1 cellular context compared by ENCODE assay signal in genomic region chr2:83585250-83585649, GRCh38.
TF ChIP-seq lines count a peak whose summit lies in the region.

No MANE protein-coding gene starts in this region.

TF ChIP-seq in SK-N-SH, 30 proteins besides CTCF, POLR2A, EP300 and RAD21:
- TF ChIP-seq PBX3 (IDR thresholded peaks at IDR 0.05) (no peak), TEAD4 (IDR thresholded peaks at IDR 0.05; ENCODE audit: borderline replicate concordance, insufficient read depth) (no peak), NFIC (IDR thresholded peaks at IDR 0.05; ENCODE audit: borderline replicate concordance) (no peak), MXI1 (IDR thresholded peaks at IDR 0.05; ENCODE audit: low read depth, low read length) (no peak), ELF1 (IDR thresholded peaks at IDR 0.05) (no peak), SIN3A (IDR thresholded peaks at IDR 0.05; ENCODE audit: borderline replicate concordance, low read depth, low read length) (no peak), FOSL2 (IDR thresholded peaks at IDR 0.05; ENCODE audit: borderline replicate concordance, low read depth) (no peak), YY1 (IDR thresholded peaks at IDR 0.05; ENCODE audit: low read depth) (no peak), FOXJ3 (CRISPR knock-in tag; IDR thresholded peaks at IDR 0.05) (no peak), GABPA (IDR thresholded peaks at IDR 0.05; ENCODE audit: low read depth) (no peak), SMC3 (IDR thresholded peaks at IDR 0.05; ENCODE audit: low read depth, low read length) (no peak), MEF2A (IDR thresholded peaks at IDR 0.05; ENCODE audit: borderline replicate concordance, low read depth) (no peak), RCOR1 (IDR thresholded peaks at IDR 0.05; ENCODE audit: low read length) (no peak), CHD2 (IDR thresholded peaks at IDR 0.05; ENCODE audit: low read length, partially characterized antibody) (no peak)
- TF ChIP-seq, protein P1, sequence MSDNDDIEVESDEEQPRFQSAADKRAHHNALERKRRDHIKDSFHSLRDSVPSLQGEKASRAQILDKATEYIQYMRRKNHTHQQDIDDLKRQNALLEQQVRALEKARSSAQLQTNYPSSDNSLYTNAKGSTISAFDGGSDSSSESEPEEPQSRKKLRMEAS (IDR thresholded peaks at IDR 0.05; ENCODE audit: low read depth) = no peak
- TF ChIP-seq, protein P2, sequence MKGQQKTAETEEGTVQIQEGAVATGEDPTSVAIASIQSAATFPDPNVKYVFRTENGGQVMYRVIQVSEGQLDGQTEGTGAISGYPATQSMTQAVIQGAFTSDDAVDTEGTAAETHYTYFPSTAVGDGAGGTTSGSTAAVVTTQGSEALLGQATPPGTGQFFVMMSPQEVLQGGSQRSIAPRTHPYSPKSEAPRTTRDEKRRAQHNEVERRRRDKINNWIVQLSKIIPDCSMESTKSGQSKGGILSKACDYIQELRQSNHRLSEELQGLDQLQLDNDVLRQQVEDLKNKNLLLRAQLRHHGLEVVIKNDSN (IDR thresholded peaks at IDR 0.05; ENCODE audit: borderline replicate concordance, low read depth) = no peak
- TF ChIP-seq, protein P3, sequence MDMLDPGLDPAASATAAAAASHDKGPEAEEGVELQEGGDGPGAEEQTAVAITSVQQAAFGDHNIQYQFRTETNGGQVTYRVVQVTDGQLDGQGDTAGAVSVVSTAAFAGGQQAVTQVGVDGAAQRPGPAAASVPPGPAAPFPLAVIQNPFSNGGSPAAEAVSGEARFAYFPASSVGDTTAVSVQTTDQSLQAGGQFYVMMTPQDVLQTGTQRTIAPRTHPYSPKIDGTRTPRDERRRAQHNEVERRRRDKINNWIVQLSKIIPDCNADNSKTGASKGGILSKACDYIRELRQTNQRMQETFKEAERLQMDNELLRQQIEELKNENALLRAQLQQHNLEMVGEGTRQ (IDR thresholded peaks at IDR 0.05; ENCODE audit: borderline replicate concordance, low read depth, low read length) = no peak
